Comparison of ENCODE assay signal across 1 cellular context in the genomic region with DNA sequence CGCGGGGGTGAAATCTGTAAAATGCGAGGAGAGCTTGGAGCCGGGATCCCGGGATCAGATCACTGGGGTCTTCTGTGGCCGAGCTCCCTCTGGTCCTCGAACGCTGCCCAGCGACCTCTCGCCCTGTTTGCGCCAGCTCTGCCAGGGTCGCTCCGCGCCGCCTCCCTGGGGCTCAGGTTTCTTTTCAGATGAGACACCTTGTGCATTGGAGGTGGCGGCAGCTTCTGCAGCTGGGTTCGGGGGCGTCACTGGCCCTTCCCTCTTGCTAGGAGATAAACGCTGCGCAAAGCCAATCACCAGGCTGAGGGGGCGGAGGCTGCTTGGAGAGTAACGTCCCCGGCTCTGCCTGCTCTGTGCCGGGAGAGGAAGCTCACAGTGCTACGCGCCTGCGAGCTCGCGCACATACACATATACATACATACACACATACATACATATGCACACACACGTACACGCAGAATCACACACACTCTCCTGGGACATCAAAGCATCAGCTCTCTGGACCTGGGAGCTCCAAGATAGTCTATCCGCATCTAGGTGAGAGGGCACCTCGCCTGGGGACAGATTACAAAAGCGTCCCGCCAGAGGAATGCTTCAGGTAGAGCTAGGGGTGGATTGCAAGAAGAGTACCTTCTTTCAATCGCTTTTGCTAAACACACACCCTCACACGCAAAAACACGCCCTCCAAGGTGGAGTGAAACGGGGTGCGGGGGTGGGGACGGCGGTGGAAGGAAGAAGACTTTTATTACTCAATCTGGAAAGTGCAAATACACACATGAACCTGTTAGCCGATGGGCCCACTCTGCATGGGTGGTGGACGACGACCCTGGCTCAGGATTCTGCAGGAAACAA.
TF ChIP-seq lines count a peak whose summit lies in the region.

A gene with protein sequence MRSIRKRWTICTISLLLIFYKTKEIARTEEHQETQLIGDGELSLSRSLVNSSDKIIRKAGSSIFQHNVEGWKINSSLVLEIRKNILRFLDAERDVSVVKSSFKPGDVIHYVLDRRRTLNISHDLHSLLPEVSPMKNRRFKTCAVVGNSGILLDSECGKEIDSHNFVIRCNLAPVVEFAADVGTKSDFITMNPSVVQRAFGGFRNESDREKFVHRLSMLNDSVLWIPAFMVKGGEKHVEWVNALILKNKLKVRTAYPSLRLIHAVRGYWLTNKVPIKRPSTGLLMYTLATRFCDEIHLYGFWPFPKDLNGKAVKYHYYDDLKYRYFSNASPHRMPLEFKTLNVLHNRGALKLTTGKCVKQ (minus strand): TSS at position 247 of the 852 bp plus-strand sequence. CDS start 327 bp downstream, outside the sequence.

TF ChIP-seq in H1, 55 proteins besides CTCF, POLR2A, EP300 and RAD21 (continued from another document):
- TF ChIP-seq PHF8 (conservative IDR thresholded peaks at IDR 0.05; ENCODE audit: low read depth, low read length): no peak
- TF ChIP-seq FOSL1 (IDR thresholded peaks at IDR 0.05; ENCODE audit: insufficient read depth, low read depth, low read length): no peak
- no peak for TF ChIP-seq ZNF274 (IDR thresholded peaks at IDR 0.05; ENCODE audit: borderline replicate concordance, extremely low read depth, low read length)
- TF ChIP-seq GTF2F1 (IDR thresholded peaks at IDR 0.05; ENCODE audit: borderline replicate concordance, low read depth, low read length): no peak
- TF ChIP-seq RBBP5 (IDR thresholded peaks at IDR 0.05; ENCODE audit: borderline replicate concordance, low read depth, low read length): no peak
- 0 out of 2 replicates have a peak, but pooled peaks have one; percentile 37 for TF ChIP-seq YY1 (IDR thresholded peaks at IDR 0.05; ENCODE audit: low read depth, low read length)
- TF ChIP-seq ASH2L (IDR thresholded peaks at IDR 0.05; ENCODE audit: low read length): peak; percentile 23
- no peak for TF ChIP-seq CBX5 (IDR thresholded peaks at IDR 0.05; ENCODE audit: low read depth, low read length)
- no peak for TF ChIP-seq NRF1 (IDR thresholded peaks at IDR 0.05; ENCODE audit: low read depth, low read length)
- no peak for TF ChIP-seq POU5F1 (IDR thresholded peaks at IDR 0.05; ENCODE audit: low read depth, low read length)
- TF ChIP-seq GABPA (IDR thresholded peaks at IDR 0.05; ENCODE audit: borderline replicate concordance, insufficient read depth, low read length): no peak
- TF ChIP-seq, protein P1, sequence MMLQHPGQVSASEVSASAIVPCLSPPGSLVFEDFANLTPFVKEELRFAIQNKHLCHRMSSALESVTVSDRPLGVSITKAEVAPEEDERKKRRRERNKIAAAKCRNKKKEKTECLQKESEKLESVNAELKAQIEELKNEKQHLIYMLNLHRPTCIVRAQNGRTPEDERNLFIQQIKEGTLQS (IDR thresholded peaks at IDR 0.05; ENCODE audit: insufficient read depth, low read depth, low read length): no peak
- no peak for TF ChIP-seq JUND (IDR thresholded peaks at IDR 0.05; ENCODE audit: low read length)
- no peak for TF ChIP-seq HDAC6 (IDR thresholded peaks at IDR 0.05; ENCODE audit: low read depth, low read length)
- no peak for TF ChIP-seq MAFK (IDR thresholded peaks at IDR 0.05; ENCODE audit: low read depth, low read length)
- no peak for TF ChIP-seq BCL11A (IDR thresholded peaks at IDR 0.05; ENCODE audit: low read depth in 2 of 2, low read length in 2 of 2)
- TF ChIP-seq TAF7 (optimal IDR thresholded peaks at IDR 0.05; ENCODE audit: borderline replicate concordance, low read depth, low read length): no peak
- no peak for TF ChIP-seq SAP30 (IDR thresholded peaks at IDR 0.05; ENCODE audit: insufficient read depth, insufficient replicate concordance, low read length)
- TF ChIP-seq, protein P2, sequence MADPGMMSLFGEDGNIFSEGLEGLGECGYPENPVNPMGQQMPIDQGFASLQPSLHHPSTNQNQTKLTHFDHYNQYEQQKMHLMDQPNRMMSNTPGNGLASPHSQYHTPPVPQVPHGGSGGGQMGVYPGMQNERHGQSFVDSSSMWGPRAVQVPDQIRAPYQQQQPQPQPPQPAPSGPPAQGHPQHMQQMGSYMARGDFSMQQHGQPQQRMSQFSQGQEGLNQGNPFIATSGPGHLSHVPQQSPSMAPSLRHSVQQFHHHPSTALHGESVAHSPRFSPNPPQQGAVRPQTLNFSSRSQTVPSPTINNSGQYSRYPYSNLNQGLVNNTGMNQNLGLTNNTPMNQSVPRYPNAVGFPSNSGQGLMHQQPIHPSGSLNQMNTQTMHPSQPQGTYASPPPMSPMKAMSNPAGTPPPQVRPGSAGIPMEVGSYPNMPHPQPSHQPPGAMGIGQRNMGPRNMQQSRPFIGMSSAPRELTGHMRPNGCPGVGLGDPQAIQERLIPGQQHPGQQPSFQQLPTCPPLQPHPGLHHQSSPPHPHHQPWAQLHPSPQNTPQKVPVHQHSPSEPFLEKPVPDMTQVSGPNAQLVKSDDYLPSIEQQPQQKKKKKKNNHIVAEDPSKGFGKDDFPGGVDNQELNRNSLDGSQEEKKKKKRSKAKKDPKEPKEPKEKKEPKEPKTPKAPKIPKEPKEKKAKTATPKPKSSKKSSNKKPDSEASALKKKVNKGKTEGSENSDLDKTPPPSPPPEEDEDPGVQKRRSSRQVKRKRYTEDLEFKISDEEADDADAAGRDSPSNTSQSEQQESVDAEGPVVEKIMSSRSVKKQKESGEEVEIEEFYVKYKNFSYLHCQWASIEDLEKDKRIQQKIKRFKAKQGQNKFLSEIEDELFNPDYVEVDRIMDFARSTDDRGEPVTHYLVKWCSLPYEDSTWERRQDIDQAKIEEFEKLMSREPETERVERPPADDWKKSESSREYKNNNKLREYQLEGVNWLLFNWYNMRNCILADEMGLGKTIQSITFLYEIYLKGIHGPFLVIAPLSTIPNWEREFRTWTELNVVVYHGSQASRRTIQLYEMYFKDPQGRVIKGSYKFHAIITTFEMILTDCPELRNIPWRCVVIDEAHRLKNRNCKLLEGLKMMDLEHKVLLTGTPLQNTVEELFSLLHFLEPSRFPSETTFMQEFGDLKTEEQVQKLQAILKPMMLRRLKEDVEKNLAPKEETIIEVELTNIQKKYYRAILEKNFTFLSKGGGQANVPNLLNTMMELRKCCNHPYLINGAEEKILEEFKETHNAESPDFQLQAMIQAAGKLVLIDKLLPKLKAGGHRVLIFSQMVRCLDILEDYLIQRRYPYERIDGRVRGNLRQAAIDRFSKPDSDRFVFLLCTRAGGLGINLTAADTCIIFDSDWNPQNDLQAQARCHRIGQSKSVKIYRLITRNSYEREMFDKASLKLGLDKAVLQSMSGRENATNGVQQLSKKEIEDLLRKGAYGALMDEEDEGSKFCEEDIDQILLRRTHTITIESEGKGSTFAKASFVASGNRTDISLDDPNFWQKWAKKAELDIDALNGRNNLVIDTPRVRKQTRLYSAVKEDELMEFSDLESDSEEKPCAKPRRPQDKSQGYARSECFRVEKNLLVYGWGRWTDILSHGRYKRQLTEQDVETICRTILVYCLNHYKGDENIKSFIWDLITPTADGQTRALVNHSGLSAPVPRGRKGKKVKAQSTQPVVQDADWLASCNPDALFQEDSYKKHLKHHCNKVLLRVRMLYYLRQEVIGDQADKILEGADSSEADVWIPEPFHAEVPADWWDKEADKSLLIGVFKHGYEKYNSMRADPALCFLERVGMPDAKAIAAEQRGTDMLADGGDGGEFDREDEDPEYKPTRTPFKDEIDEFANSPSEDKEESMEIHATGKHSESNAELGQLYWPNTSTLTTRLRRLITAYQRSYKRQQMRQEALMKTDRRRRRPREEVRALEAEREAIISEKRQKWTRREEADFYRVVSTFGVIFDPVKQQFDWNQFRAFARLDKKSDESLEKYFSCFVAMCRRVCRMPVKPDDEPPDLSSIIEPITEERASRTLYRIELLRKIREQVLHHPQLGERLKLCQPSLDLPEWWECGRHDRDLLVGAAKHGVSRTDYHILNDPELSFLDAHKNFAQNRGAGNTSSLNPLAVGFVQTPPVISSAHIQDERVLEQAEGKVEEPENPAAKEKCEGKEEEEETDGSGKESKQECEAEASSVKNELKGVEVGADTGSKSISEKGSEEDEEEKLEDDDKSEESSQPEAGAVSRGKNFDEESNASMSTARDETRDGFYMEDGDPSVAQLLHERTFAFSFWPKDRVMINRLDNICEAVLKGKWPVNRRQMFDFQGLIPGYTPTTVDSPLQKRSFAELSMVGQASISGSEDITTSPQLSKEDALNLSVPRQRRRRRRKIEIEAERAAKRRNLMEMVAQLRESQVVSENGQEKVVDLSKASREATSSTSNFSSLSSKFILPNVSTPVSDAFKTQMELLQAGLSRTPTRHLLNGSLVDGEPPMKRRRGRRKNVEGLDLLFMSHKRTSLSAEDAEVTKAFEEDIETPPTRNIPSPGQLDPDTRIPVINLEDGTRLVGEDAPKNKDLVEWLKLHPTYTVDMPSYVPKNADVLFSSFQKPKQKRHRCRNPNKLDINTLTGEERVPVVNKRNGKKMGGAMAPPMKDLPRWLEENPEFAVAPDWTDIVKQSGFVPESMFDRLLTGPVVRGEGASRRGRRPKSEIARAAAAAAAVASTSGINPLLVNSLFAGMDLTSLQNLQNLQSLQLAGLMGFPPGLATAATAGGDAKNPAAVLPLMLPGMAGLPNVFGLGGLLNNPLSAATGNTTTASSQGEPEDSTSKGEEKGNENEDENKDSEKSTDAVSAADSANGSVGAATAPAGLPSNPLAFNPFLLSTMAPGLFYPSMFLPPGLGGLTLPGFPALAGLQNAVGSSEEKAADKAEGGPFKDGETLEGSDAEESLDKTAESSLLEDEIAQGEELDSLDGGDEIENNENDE (IDR thresholded peaks at IDR 0.05; ENCODE audit: insufficient replicate concordance, low read length): no peak
- TF ChIP-seq CTBP2 (IDR thresholded peaks at IDR 0.05; ENCODE audit: borderline replicate concordance, insufficient read depth, insufficient read length, low read length): no peak
- TF ChIP-seq RXRA (IDR thresholded peaks at IDR 0.05; ENCODE audit: insufficient read depth, low read depth, low read length): no peak
- no peak for TF ChIP-seq CBX8 (IDR thresholded peaks at IDR 0.05; ENCODE audit: borderline replicate concordance, low read depth, low read length)
- TF ChIP-seq, protein P3, sequence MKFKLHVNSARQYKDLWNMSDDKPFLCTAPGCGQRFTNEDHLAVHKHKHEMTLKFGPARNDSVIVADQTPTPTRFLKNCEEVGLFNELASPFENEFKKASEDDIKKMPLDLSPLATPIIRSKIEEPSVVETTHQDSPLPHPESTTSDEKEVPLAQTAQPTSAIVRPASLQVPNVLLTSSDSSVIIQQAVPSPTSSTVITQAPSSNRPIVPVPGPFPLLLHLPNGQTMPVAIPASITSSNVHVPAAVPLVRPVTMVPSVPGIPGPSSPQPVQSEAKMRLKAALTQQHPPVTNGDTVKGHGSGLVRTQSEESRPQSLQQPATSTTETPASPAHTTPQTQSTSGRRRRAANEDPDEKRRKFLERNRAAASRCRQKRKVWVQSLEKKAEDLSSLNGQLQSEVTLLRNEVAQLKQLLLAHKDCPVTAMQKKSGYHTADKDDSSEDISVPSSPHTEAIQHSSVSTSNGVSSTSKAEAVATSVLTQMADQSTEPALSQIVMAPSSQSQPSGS (IDR thresholded peaks at IDR 0.05; ENCODE audit: low read length): no peak
- no peak for TF ChIP-seq TEAD4 (IDR thresholded peaks at IDR 0.05; ENCODE audit: low read depth, low read length)
- TF ChIP-seq HDAC2 (IDR thresholded peaks at IDR 0.05; ENCODE audit: borderline replicate concordance in 1 of 2, low read depth in 2 of 2, low read length in 2 of 2): peak in 1 of 2 experiments; percentile 2; a peak in 1 of 4 replicates
- 0 out of 2 replicates have a peak, but pooled peaks have one; percentile 37 for TF ChIP-seq SP1 (IDR thresholded peaks at IDR 0.05; ENCODE audit: low read depth, low read length)
- TF ChIP-seq EGR1 (IDR thresholded peaks at IDR 0.05; ENCODE audit: borderline replicate concordance, low read depth, low read length): peak; percentile 52
- TF ChIP-seq CHD2 (IDR thresholded peaks at IDR 0.05; ENCODE audit: low read length): no peak
- no peak for TF ChIP-seq SP2 (IDR thresholded peaks at IDR 0.05; ENCODE audit: low read length)
- peak; percentile 64; the same call in 1 of the 2 replicates for TF ChIP-seq TAF1 (IDR thresholded peaks at IDR 0.05; ENCODE audit: low read depth, low read length)
- TF ChIP-seq, protein P4, sequence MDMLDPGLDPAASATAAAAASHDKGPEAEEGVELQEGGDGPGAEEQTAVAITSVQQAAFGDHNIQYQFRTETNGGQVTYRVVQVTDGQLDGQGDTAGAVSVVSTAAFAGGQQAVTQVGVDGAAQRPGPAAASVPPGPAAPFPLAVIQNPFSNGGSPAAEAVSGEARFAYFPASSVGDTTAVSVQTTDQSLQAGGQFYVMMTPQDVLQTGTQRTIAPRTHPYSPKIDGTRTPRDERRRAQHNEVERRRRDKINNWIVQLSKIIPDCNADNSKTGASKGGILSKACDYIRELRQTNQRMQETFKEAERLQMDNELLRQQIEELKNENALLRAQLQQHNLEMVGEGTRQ (IDR thresholded peaks at IDR 0.05; ENCODE audit: low read length): no peak
- TF ChIP-seq EZH2 (IDR thresholded peaks at IDR 0.05; ENCODE audit: low read depth, low read length, severe bottlenecking): no peak
- TF ChIP-seq CHD1 (IDR thresholded peaks at IDR 0.05; ENCODE audit: low read depth, low read length): no peak
- peak; percentile 17 for TF ChIP-seq RNF2 (IDR thresholded peaks at IDR 0.05; ENCODE audit: borderline replicate concordance, low read depth, low read length, missing control alignments, poor library complexity, severe bottlenecking)
- no peak for TF ChIP-seq RFX5 (IDR thresholded peaks at IDR 0.05; ENCODE audit: borderline replicate concordance, low read depth, low read length)
- TF ChIP-seq BACH1 (IDR thresholded peaks at IDR 0.05; ENCODE audit: low read length): no peak
- TF ChIP-seq, protein P5, sequence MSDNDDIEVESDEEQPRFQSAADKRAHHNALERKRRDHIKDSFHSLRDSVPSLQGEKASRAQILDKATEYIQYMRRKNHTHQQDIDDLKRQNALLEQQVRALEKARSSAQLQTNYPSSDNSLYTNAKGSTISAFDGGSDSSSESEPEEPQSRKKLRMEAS (IDR thresholded peaks at IDR 0.05): peak; percentile 62; the same call in 1 of the 2 replicates
- no peak for TF ChIP-seq BRCA1 (IDR thresholded peaks at IDR 0.05; ENCODE audit: low read depth, low read length)
- TF ChIP-seq POLR2AphosphoS5 (IDR thresholded peaks at IDR 0.05; ENCODE audit: low read depth, low read length): no peak; the same call in none of the 2 replicates
- TF ChIP-seq KDM5A (IDR thresholded peaks at IDR 0.05; ENCODE audit: low read length): no peak
- TF ChIP-seq NANOG (IDR thresholded peaks at IDR 0.05; ENCODE audit: insufficient read depth, low read depth, low read length, poor library complexity, severe bottlenecking): no peak
- TF ChIP-seq, protein P6, sequence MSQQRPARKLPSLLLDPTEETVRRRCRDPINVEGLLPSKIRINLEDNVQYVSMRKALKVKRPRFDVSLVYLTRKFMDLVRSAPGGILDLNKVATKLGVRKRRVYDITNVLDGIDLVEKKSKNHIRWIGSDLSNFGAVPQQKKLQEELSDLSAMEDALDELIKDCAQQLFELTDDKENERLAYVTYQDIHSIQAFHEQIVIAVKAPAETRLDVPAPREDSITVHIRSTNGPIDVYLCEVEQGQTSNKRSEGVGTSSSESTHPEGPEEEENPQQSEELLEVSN (IDR thresholded peaks at IDR 0.05): 0 out of 2 replicates have a peak, but pooled peaks have one; percentile 37
- TF ChIP-seq SP4 (IDR thresholded peaks at IDR 0.05; ENCODE audit: low read length): no peak
- TF ChIP-seq SIN3A (conservative IDR thresholded peaks at IDR 0.05 in 1 of 2, IDR thresholded peaks at IDR 0.05 in 1 of 2; ENCODE audit: low read depth in 1 of 2, low read length in 2 of 2): 0 out of 4 replicates have a peak, but pooled peaks have one; percentile 38 to 42
- no peak for TF ChIP-seq CEBPB (IDR thresholded peaks at IDR 0.05; ENCODE audit: low read depth, low read length)
- TF ChIP-seq JUN (IDR thresholded peaks at IDR 0.05; ENCODE audit: low read depth, low read length): no peak
